23 cellular contexts compared by ENCODE assay signal in genomic region chr11:114413958-114414357, GRCh38.
"Had no signal": no experiment of that assay in that cellular context is flagged by ENCODE, and none has a peak within 500 bp of the region (broad histone marks: within the 10 kb centered on the region; RNA-seq: fewer than 3 reads in every experiment).

No MANE protein-coding gene starts in this region.

- DNase-seq: activated CD4-positive, alpha-beta memory T cell treated with anti-CD3 and anti-CD28 coated beads for 36 hours; activated CD4-positive, alpha-beta T cell treated with anti-CD3 and anti-CD28 coated beads for 48 hours; activated CD4-positive, CD25-positive, alpha-beta regulatory T cell treated with anti-CD3 and anti-CD28 coated beads, Interleukin-2, amount 50 U/mL, for 72 hours; activated naive CD4-positive, alpha-beta T cell; activated T-cell treated with anti-CD3 and anti-CD28 coated beads for 4 hours; aorta; body of pancreas; Karpas-422; MM.1S; NCI-H1105; NCI-H1436; NCI-H1694 treated with DMSO at 0.1 percent for 48 hours; NCI-H2029 treated with DMSO at 0.1 percent for 48 hours; NCI-H510A treated with DMSO at 0.1 percent for 48 hours; NCI-H69; NK-92 treated with Interleukin-12 subunit alpha and Interleukin-12 subunit beta, amount 100 ng/mL, for 24 hours; Peyer's patch; Right ventricle myocardium superior had no signal

- H3K27me3 Mint-ChIP-seq: activated CD4-positive, alpha-beta memory T cell treated with anti-CD3 and anti-CD28 coated beads for 36 hours; activated naive CD4-positive, alpha-beta T cell treated with anti-CD3 and anti-CD28 coated beads, Interleukin-2, amount 50 U/mL, for 24 hours; central memory CD8-positive, alpha-beta T cell had no signal

- FAIRE-seq: bronchial epithelial cell had no signal

- H3K4me1 ChIP-seq: body of pancreas, Peyer's patch had no signal

- H3K4me1 Mint-ChIP-seq: activated naive CD4-positive, alpha-beta T cell treated with anti-CD3 and anti-CD28 coated beads, Interleukin-2, amount 50 U/mL, for 24 hours; central memory CD8-positive, alpha-beta T cell had no signal

- ATAC-seq: body of pancreas had no signal

- H3K4me3 ChIP-seq: body of pancreas, Peyer's patch had no signal

- H3K27ac ChIP-seq: body of pancreas, Peyer's patch, RWPE1 had no signal

- H3K4me3 Mint-ChIP-seq: activated CD4-positive, alpha-beta memory T cell treated with anti-CD3 and anti-CD28 coated beads for 36 hours; activated naive CD4-positive, alpha-beta T cell treated with anti-CD3 and anti-CD28 coated beads, Interleukin-2, amount 50 U/mL, for 24 hours; central memory CD8-positive, alpha-beta T cell; T-helper 1 cell treated with Interleukin-12 subunit alpha and Interleukin-12 subunit beta and Interleukin-4 antibody, amounts not matched to agents 30 μg/mL and 1 μg/mL, for 36 hours had no signal

- H3K27ac Mint-ChIP-seq: activated CD4-positive, alpha-beta memory T cell treated with anti-CD3 and anti-CD28 coated beads for 36 hours; activated naive CD4-positive, alpha-beta T cell treated with anti-CD3 and anti-CD28 coated beads, Interleukin-2, amount 50 U/mL, for 24 hours; T-helper 1 cell treated with Interleukin-12 subunit alpha and Interleukin-12 subunit beta and Interleukin-4 antibody, amounts not matched to agents 30 μg/mL and 1 μg/mL, for 36 hours had no signal

- H3K9me3 Mint-ChIP-seq: activated CD4-positive, alpha-beta memory T cell treated with anti-CD3 and anti-CD28 coated beads for 36 hours; activated naive CD4-positive, alpha-beta T cell treated with anti-CD3 and anti-CD28 coated beads, Interleukin-2, amount 50 U/mL, for 24 hours; central memory CD8-positive, alpha-beta T cell; T-helper 1 cell treated with Interleukin-12 subunit alpha and Interleukin-12 subunit beta and Interleukin-4 antibody, amounts not matched to agents 30 μg/mL and 1 μg/mL, for 36 hours had no signal

- H3K27me3 ChIP-seq: body of pancreas, Peyer's patch had no signal

- H3K9me3 ChIP-seq: body of pancreas, Peyer's patch had no signal
